In the genomic region with DNA sequence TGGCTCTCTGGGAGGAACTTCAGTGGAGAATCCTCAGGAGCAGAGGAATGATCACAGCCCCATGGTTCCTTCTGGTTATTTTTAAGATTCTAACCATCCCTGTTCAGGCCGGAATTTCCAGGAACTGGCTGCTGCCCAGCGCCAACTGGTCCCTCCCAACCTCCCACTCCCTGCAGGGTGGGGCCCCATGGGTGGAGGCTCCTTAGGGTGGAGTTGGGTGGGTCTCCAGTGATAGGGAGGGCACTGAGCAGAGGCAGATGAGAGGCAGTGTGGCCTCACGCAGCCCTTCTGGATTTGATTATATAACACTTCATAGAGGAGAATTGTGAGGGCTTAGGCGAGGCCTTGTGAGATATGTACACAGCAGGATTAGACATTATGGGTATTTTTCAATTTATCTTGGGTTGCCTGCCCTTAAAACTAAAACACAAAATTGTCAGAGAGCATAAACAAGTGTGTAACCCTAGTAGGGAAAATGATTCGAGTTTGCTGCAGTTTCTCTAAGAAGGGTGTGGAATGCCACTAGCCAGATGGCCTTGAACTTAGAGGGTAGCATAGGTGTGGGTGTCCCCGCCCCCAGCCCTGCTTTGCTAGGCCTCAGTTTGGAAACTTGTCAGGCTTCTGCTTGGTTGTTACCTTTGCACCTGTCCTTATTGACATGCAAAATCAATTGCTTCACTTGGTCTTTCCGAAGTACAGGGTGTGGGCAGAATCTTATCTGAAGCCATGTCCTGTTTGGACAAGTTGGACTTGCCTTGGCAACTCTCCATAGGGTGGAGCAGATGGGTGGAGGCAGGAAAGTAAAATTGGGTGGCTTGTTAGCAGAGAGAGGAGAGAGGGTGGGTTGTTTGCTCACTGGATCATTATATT, we compare ENCODE assay signal across 10 cellular contexts. TPM values are rescaled to one million over a fixed set of nuclear protein-coding genes. Genes with fewer than 3 reads are reported as not detected.
DNase-seq lines count a peak whose midpoint lies in the region; ATAC-seq and TF ChIP-seq lines count a peak whose summit lies in the region.
"Had no signal": no experiment of that assay in that cellular context is flagged by ENCODE, and none has a peak within 500 bp of the region (broad histone marks: within the 10 kb centered on the region; RNA-seq: fewer than 3 reads in every experiment).

No MANE protein-coding gene starts in this region.

- CTCF ChIA-PET in T-cell (lab: Charles Lee), result interaction anchor here (0.6 to 4.9 kb wide), 4 partner anchors 14 to 494 kb away, joined by 3 to 67 read pairs (median 24); no protein-coding TSS in a partner anchor

- POLR2A ChIA-PET in T-cell (lab: Charles Lee), result interaction anchor here in 1 of 2 donors (0.9 kb wide), 1 partner anchor 17 kb away, joined by 10 read pairs; no protein-coding TSS in a partner anchor

- H2BK5ac ChIP-seq in trophoblast cell (ENCODE audit: low read depth, low read length, poor library complexity), result no peak overlapping the region

- H3K14ac ChIP-seq in trophoblast cell (ENCODE audit: low read length), result no peak overlapping the region

- H3K36me3 Mint-ChIP-seq in T-cell, result peaks cover 15% of the 10 kb centered on the region

- no peak overlapping the region for H4K91ac ChIP-seq in trophoblast cell (ENCODE audit: low read depth, low read length)

- H3K4me3 Mint-ChIP-seq in T-cell, result peak overlapping the region; percentile 70 to 97 (median 82)

- WGBS in trophoblast cell (ENCODE audit: extremely low coverage, insufficient coverage, insufficient read length), result no CpG with 5 or more reads among the region's 7 CpGs

- H3K9me3 Mint-ChIP-seq in T-cell, result no peaks in the 10 kb centered on the region

- H2BK120ac ChIP-seq in trophoblast cell (ENCODE audit: insufficient read depth, low read length, poor library complexity), result no peak overlapping the region

- no peak overlapping the region for H4K8ac ChIP-seq in trophoblast cell (ENCODE audit: low read depth, low read length)

- peaks cover 31% of the 10 kb centered on the region for H3K79me2 ChIP-seq in trophoblast cell (ENCODE audit: control insufficient read depth, insufficient read depth, low read length, poor library complexity)

- H3K4me3 ChIP-seq in fibroblast of mammary gland (ENCODE audit: control insufficient read depth, low read depth, low read length) (no peak overlapping the region), trophoblast cell (ENCODE audit: low read depth, low read length) (no peak overlapping the region)
- H3K4me3 ChIP-seq: SJSA1 had no signal

- H3K4me1 Mint-ChIP-seq in T-cell, result peaks cover 92 to 97% (median 96%) of the 10 kb centered on the region in 3 donors

- DNase-seq in NCI-H2107 treated with DMSO at 0.1 percent for 48 hours (lab: John Stamatoyannopoulos, UW; ENCODE audit: unreplicated experiment), result peak; percentile 35
- DNase-seq in NCI-H2107 (lab: John Stamatoyannopoulos, UW), result no peak
- no peak for DNase-seq in T-cell
- peak; percentile 74 for DNase-seq in fibroblast of mammary gland (ENCODE audit: low read depth)
- no peak for DNase-seq in trophoblast cell
- no peak for DNase-seq in activated effector memory CD4-positive, alpha-beta T cell treated with Interleukin-2 at 50 U/mL for 16 hours

- H3K9ac ChIP-seq in trophoblast cell (ENCODE audit: low read length), result no peak overlapping the region

- H3K4me2 ChIP-seq in trophoblast cell (ENCODE audit: low read length), result peak overlapping the region; percentile 4

- H2BK12ac ChIP-seq in trophoblast cell (ENCODE audit: low read length), result no peak overlapping the region

- no peak overlapping the region for H2AK5ac ChIP-seq in trophoblast cell (ENCODE audit: low read length)

- H3K4ac ChIP-seq in trophoblast cell (ENCODE audit: low read depth, low read length), result peak overlapping the region; percentile 90

- no peak overlapping the region for H3K23ac ChIP-seq in trophoblast cell (ENCODE audit: low read length)

- peak overlapping the region; percentile 7 for H3K27ac ChIP-seq in trophoblast cell (ENCODE audit: low read depth, low read length)
- H3K27ac ChIP-seq: SJSA1 had no signal

- H2AFZ ChIP-seq in trophoblast cell (ENCODE audit: insufficient read depth, low read length, poor library complexity), result no peak overlapping the region

- H3K36me3 ChIP-seq in trophoblast cell (ENCODE audit: control insufficient read depth in 1 of 2, insufficient read depth in 2 of 2, low read length in 2 of 2), result peaks cover 2 to 3% of the 10 kb centered on the region in 2 experiments
- H3K36me3 ChIP-seq: SJSA1 had no signal

- H4K12ac ChIP-seq in trophoblast cell (ENCODE audit: low read depth, low read length), result no peak overlapping the region

- peak overlapping the region; percentile 94 to 96 for H3K27ac Mint-ChIP-seq in T-cell

- H3K27me3 ChIP-seq in trophoblast cell (ENCODE audit: insufficient read depth, low read length), result no peaks in the 10 kb centered on the region
- H3K27me3 ChIP-seq: SJSA1 had no signal

- peak overlapping the region; percentile 14 for H3K18ac ChIP-seq in trophoblast cell (ENCODE audit: low read length)

- no peaks in the 10 kb centered on the region for H3K27me3 Mint-ChIP-seq in T-cell

- peaks cover 4% of the 10 kb centered on the region for H3K79me1 ChIP-seq in trophoblast cell (ENCODE audit: low read length)

- ATAC-seq in T-cell (replicated peaks in 1 of 4) (peak; percentile 16 to 29 (median 22)), GM18517 (IDR thresholded peaks at IDR 0.05; ENCODE audit: unreplicated experiment) (no peak), HG02571 (IDR thresholded peaks at IDR 0.05; ENCODE audit: unreplicated experiment) (no peak)

- no peak for TF ChIP-seq CTCF in fibroblast of mammary gland (conservative IDR thresholded peaks at IDR 0.05; ENCODE audit: control insufficient read depth, insufficient read depth, low read depth, low read length)

- H3K4me1 ChIP-seq in trophoblast cell (ENCODE audit: control insufficient read depth in 1 of 2, insufficient read depth in 2 of 2, low read length in 2 of 2), result peaks cover 26 to 34% of the 10 kb centered on the region in 2 experiments

- no peaks in the 10 kb centered on the region for H3K9me3 ChIP-seq in trophoblast cell (ENCODE audit: insufficient read depth, low read depth, low read length)
- H3K9me3 ChIP-seq: BLaER1 treated with 17β-estradiol and CSF1 and Interleukin-3, amounts not matched to agents 10 nM and 100 nM; SJSA1 had no signal

RNA-seq across cellular contexts. Expression of gene KLF3, which starts 9.3 kb away (rescaled TPM):
- 100 to 1,000 TPM; 115 to 127 (median 124) TPM for total RNA-seq in T-cell
- 26.3 and 28.6 TPM in 2 replicates for polyA plus RNA-seq in trophoblast cell (2013)

Comparison
In these comparisons a context has a peak if more than half of its experiments do, and no peak if none do; other contexts are left out.
1. DNase-seq: peak in NCI-H2107 treated with DMSO at 0.1 percent for 48 hours (single experiment) and fibroblast of mammary gland (single experiment); none in NCI-H2107 (single experiment), T-cell (0 of 34), trophoblast cell (0 of 2) and activated effector memory CD4-positive, alpha-beta T cell treated with Interleukin-2 at 50 U/mL for 16 hours (single experiment).
2. ATAC-seq: peak in T-cell (4 of 4); none in GM18517 (single experiment) and HG02571 (single experiment).